ENCODE assay signal across 8 cellular contexts in the genomic region with DNA sequence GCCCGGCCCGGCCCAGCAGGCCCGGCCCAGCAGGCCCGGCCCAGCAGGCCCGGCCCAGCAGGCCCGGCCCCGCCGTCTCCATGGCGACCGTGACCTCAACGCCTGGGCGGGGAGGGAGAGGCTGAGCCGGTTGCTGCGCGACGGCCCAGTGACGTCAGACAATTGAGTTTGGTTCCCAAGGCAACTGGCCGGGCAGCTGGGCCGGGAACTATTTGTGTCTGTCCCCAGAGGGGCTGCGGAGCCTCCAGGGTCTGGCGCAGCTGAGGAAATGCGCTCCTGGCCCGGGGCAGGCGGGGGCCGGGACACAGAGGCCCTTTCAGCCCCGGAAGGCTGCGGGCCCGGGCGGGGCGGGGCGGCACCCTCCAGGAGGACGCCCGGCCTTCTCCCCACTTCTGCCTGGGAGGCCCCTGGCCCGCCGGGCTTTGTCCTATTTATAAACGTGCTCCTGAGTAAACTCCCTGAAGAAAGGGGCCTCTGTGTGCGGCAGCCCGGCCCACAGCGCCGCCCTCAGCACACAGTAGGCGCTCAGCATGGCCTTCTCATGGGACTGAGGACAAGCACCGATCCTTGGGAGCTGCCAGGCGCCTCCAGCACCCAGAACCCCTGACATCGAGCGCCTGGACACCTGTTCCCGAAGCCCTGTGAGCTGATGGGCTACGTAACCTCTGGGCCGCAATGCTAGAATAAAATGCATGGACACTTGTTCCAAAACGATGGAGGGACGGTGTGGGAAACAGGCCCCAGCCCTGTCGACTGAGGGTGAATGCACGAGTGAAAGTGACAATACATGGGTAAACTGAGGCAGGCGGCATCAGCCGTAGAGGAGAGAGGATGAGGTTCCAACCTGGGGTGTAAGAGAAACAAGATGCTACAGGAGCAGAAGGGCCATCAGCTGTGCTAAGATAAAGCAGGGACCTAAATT. TPM values are rescaled to one million over a fixed set of nuclear protein-coding genes. Genes with fewer than 3 reads are reported as not detected.
DNase-seq lines count a peak whose midpoint lies in the region; ATAC-seq and TF ChIP-seq lines count a peak whose summit lies in the region.

No MANE protein-coding gene starts in this region.

- DNase-seq in AG09319 (ENCODE audit: extremely low read depth, low read depth) (peak; percentile 96), NCI-H460 (ENCODE audit: extremely low read depth, low read depth) (peak; percentile 97), left kidney (ENCODE audit: low read depth, low spot score) (peak; percentile 99)
- DNase-seq in activated CD4-positive, alpha-beta T cell treated with anti-CD3 and anti-CD28 coated beads for 48 hours, result peak; percentile 94
- peak; percentile 86 to 93 for DNase-seq in stimulated activated CD4-positive, alpha-beta T cell treated with anti-CD3 and anti-CD28 coated beads, Interleukin-1b, Interleukin-23, amount 100 ng/mL, for 4 hours (ENCODE audit: low read depth in 2 of 2)

- ATAC-seq in GM19043 (IDR thresholded peaks at IDR 0.05; ENCODE audit: low read depth, unreplicated experiment) (peak; percentile 91), HG03342 (IDR thresholded peaks at IDR 0.05; ENCODE audit: unreplicated experiment) (peak; percentile 86)

- no peak for TF ChIP-seq CTCF in AG09319 (IDR thresholded peaks at IDR 0.05; ENCODE audit: low read depth, low read length)

- H3K27ac ChIP-seq in cingulate gyrus (ENCODE audit: low read depth, low read length), result peak overlapping the region; percentile 100

RNA-seq across cellular contexts. Expression of gene TEX44, which starts 12.3 kb away (rescaled TPM):
- not detected in 2 replicates for total RNA-seq in NCI-H460 (2014; rRNA removed; shearing (Covaris generic))
- not detected in 2 replicates for polyA plus RNA-seq in NCI-H460 (2014; cell fraction: nucleus; rRNA removed)

Comparison
In these comparisons a context has a peak if more than half of its experiments do, and no peak if none do; other contexts are left out.
1. Peak in every context shown above with its lines: DNase-seq, ATAC-seq and H3K27ac ChIP-seq.